In genomic region chr18:45090526-45091140, GRCh38 we compare ENCODE assay signal across 26 cellular contexts.
"Had no signal": no experiment of that assay in that cellular context is flagged by ENCODE, and none has a peak within 500 bp of the region (broad histone marks: within the 10 kb centered on the region; RNA-seq: fewer than 3 reads in every experiment).

No MANE protein-coding gene starts in this region.

- H3K4me3 ChIP-seq: adrenal gland, body of pancreas, coronary artery, dorsolateral prefrontal cortex, heart right ventricle, smooth muscle cell, transverse colon had no signal

- H3K4me1 Mint-ChIP-seq: activated naive CD8-positive, alpha-beta T cell treated with anti-CD3 and anti-CD28 coated beads for 36 hours had no signal

- H3K4me2 ChIP-seq: smooth muscle cell had no signal

- H3K27me3 ChIP-seq: adrenal gland, body of pancreas, foreskin keratinocyte, neutrophil, transverse colon had no signal

- H3K36me3 Mint-ChIP-seq: activated naive CD8-positive, alpha-beta T cell treated with anti-CD3 and anti-CD28 coated beads for 36 hours; stimulated activated naive B cell treated with anti-CD40 and anti-IgM and Interleukin-4, amounts not matched to agents 10 μg/mL and 1 μg/mL and 100 μg/mL, for 72 hours had no signal

- H3K27me3 Mint-ChIP-seq: activated B cell treated with CpG ODN at 0.5 μM for 24 hours had no signal

- H3K36me3 ChIP-seq: adrenal gland, heart right ventricle, neutrophil, transverse colon had no signal

- H3K27ac Mint-ChIP-seq: activated B cell treated with CpG ODN at 0.5 μM for 24 hours; activated naive CD4-positive, alpha-beta T cell treated with anti-CD3 and anti-CD28 coated beads for 36 hours; activated naive CD8-positive, alpha-beta T cell treated with anti-CD3 and anti-CD28 coated beads for 36 hours; activated T-cell treated with anti-CD3 and anti-CD28 coated beads, Interleukin-2, amount 50 U/mL, for 72 hours; nephron progenitor cell; stimulated activated naive B cell treated with anti-CD40 and anti-IgM and Interleukin-4, amounts not matched to agents 10 μg/mL and 1 μg/mL and 100 μg/mL, for 72 hours; T-helper 2 cell treated with Interferon-gamma antibody and Interleukin-4, amounts not matched to agents 5 μg/mL and 100 μg/mL, for 36 hours had no signal

- ATAC-seq: activated T-cell treated with anti-CD3 and anti-CD28 coated beads, Interleukin-2, amount 50 U/mL, for 72 hours; body of pancreas; foreskin keratinocyte; heart right ventricle; left ventricle myocardium superior; stimulated activated naive B cell treated with anti-CD40 and anti-IgM and Interleukin-4, amounts not matched to agents 10 μg/mL and 1 μg/mL and 100 μg/mL, for 72 hours had no signal

- H3K4me3 Mint-ChIP-seq: activated B cell treated with CpG ODN at 0.5 μM for 24 hours; activated naive CD4-positive, alpha-beta T cell treated with anti-CD3 and anti-CD28 coated beads for 36 hours; activated naive CD8-positive, alpha-beta T cell treated with anti-CD3 and anti-CD28 coated beads for 36 hours; activated T-cell treated with anti-CD3 and anti-CD28 coated beads, Interleukin-2, amount 50 U/mL, for 72 hours; nephron progenitor cell; stimulated activated naive B cell treated with anti-CD40 and anti-IgM and Interleukin-4, amounts not matched to agents 10 μg/mL and 1 μg/mL and 100 μg/mL, for 72 hours; T-helper 2 cell treated with Interferon-gamma antibody and Interleukin-4, amounts not matched to agents 5 μg/mL and 100 μg/mL, for 36 hours had no signal

- H3K9me3 ChIP-seq: adrenal gland, body of pancreas, neutrophil, transverse colon had no signal

- H3K9me3 Mint-ChIP-seq: activated B cell treated with CpG ODN at 0.5 μM for 24 hours; activated naive CD4-positive, alpha-beta T cell treated with anti-CD3 and anti-CD28 coated beads for 36 hours; activated naive CD8-positive, alpha-beta T cell treated with anti-CD3 and anti-CD28 coated beads for 36 hours; activated T-cell treated with anti-CD3 and anti-CD28 coated beads, Interleukin-2, amount 50 U/mL, for 72 hours; nephron progenitor cell; T-helper 2 cell treated with Interferon-gamma antibody and Interleukin-4, amounts not matched to agents 5 μg/mL and 100 μg/mL, for 36 hours had no signal

- H3K27ac ChIP-seq: adrenal gland, body of pancreas, coronary artery, dorsolateral prefrontal cortex, foreskin keratinocyte, heart right ventricle, neutrophil had no signal

- H3K4me1 ChIP-seq: adrenal gland, body of pancreas, foreskin keratinocyte, transverse colon had no signal

- DNase-seq: activated B cell treated with CpG ODN at 0.5 μM for 24 hours; activated CD4-positive, alpha-beta T cell treated with anti-CD3 and anti-CD28 coated beads, Interleukin-2, amount 50 U/mL, for 1 hour; activated naive CD4-positive, alpha-beta T cell treated with anti-CD3 and anti-CD28 coated beads for 36 hours; activated naive CD8-positive, alpha-beta T cell treated with anti-CD3 and anti-CD28 coated beads for 36 hours; activated T-cell treated with anti-CD3 and anti-CD28 coated beads for 4 hours; activated T-cell treated with anti-CD3 and anti-CD28 coated beads, Interleukin-2, amount 50 U/mL, for 72 hours; adrenal gland; aorta; body of pancreas; effector memory CD4-positive, alpha-beta T cell; foreskin keratinocyte; heart right ventricle; islet precursor cell; left ventricle myocardium superior; nephron progenitor cell; stimulated activated CD4-positive, alpha-beta T cell treated with anti-CD3 and anti-CD28 coated beads, Interleukin-1b, Interleukin-23, amount 100 ng/mL, for 48 hours; stimulated activated CD4-positive, alpha-beta T cell treated with anti-CD3 and anti-CD28 coated beads, Interleukin-4, amount 100 ng/mL, for 4 hours; stimulated activated CD8-positive, alpha-beta memory T cell treated with anti-CD3 and anti-CD28 coated beads, Interleukin-4, amount 100 ng/mL, for 48 hours; stimulated activated naive B cell treated with anti-CD40 and anti-IgM and Interleukin-4, amounts not matched to agents 10 μg/mL and 1 μg/mL and 100 μg/mL, for 72 hours; T-helper 1 cell; transverse colon had no signal
